Comparison of ENCODE assay signal across 8 cellular contexts in genomic region chr1:154183045-154183968, GRCh38. TPM values are rescaled to one million over a fixed set of nuclear protein-coding genes. Genes with fewer than 3 reads are reported as not detected.
A peak's percentile ranks its signal among the peaks of the same experiment; 100 is the strongest.
DNase-seq lines count a peak whose midpoint lies in the region; ATAC-seq, FAIRE-seq and TF ChIP-seq lines count a peak whose summit lies in the region.

No MANE protein-coding gene starts in this region.

- peak; percentile 99 for DNase-seq in AG20443 (ENCODE audit: low spot score)
- peak; percentile 99 for DNase-seq in NCI-H460 (ENCODE audit: extremely low read depth, low read depth)
- DNase-seq in activated CD4-positive, alpha-beta T cell treated with anti-CD3 and anti-CD28 coated beads for 1 hour: peak; percentile 90
- peak; percentile 97 for DNase-seq in cerebellum (ENCODE audit: low spot score)
- peak; percentile 99 for DNase-seq in kidney
- DNase-seq in stimulated activated CD4-positive, alpha-beta T cell treated with anti-CD3 and anti-CD28 coated beads, Interleukin-15, amount 100 ng/mL, for 1 hour (ENCODE audit: low read depth in 1 of 2, low spot score in 1 of 2): peak; percentile 84 to 89

- peaks cover 0 to 2% of the 10 kb centered on the region in 2 donors for H3K36me3 ChIP-seq in kidney (ENCODE audit: control insufficient read depth in 1 of 2, insufficient read depth in 2 of 2, low read length in 2 of 2)

- TF ChIP-seq CTCF in kidney (IDR thresholded peaks at IDR 0.05; ENCODE audit: borderline replicate concordance, extremely low read depth, insufficient read depth): no peak

- H3K4me3 ChIP-seq in kidney (ENCODE audit: low read length in 2 of 2): peak overlapping the region; percentile 96

- H3K9ac ChIP-seq in kidney (ENCODE audit: low read length in 2 of 2): peak overlapping the region; percentile 61 to 90

- H3K4me1 ChIP-seq in kidney (ENCODE audit: control insufficient read depth in 1 of 2, insufficient read depth in 1 of 2, low read depth in 1 of 2, low read length in 2 of 2): peaks cover 22 to 31% of the 10 kb centered on the region in 2 donors

- intact Hi-C loops in kidney (cut with DNase I): no loop called here

- peak overlapping the region; percentile 86 to 87 for H3K27ac ChIP-seq in kidney (ENCODE audit: low read depth in 2 of 2, low read length in 2 of 2)

- no peak for FAIRE-seq in kidney (lab: Jason Lieb, UNC)

- peak; percentile 69 for ATAC-seq in GM19043 (IDR thresholded peaks at IDR 0.05; ENCODE audit: low read depth, unreplicated experiment)
- peak; percentile 83 for ATAC-seq in HG03354 (IDR thresholded peaks at IDR 0.05; ENCODE audit: poor library complexity, severe bottlenecking, unreplicated experiment)

- H3K9me3 ChIP-seq in kidney (ENCODE audit: control insufficient read depth in 1 of 2, low read length in 2 of 2): no peaks in the 10 kb centered on the region

RNA-seq across cellular contexts. Expression of gene TPM3, which starts 8.6 kb away (rescaled TPM):
- 476 and 501 TPM in 2 replicates for total RNA-seq in NCI-H460 (2014; rRNA removed; shearing (Covaris generic))
- 577 and 596 TPM in 2 replicates for polyA plus RNA-seq in NCI-H460 (2014; cell fraction: nucleus; rRNA removed)
- total RNA-seq in cerebellum (124 TPM), kidney (315 TPM)
- 156 TPM for polyA plus RNA-seq in kidney (ENCODE audit: insufficient read depth, low read depth, low replicate concordance)

RNA-seq across cellular contexts. Expression of gene CFAP141, which starts 22.8 kb away (rescaled TPM):
- not detected in 2 replicates for total RNA-seq in NCI-H460 (2014; rRNA removed; shearing (Covaris generic))
- polyA plus RNA-seq in NCI-H460 (2014; cell fraction: nucleus; rRNA removed): not detected in 2 replicates
- not detected for total RNA-seq in cerebellum
- total RNA-seq in kidney: not detected
- polyA plus RNA-seq in kidney (ENCODE audit: insufficient read depth, low read depth, low replicate concordance): not detected

RNA-seq across cellular contexts. Expression of gene NUP210L, which starts 28.4 kb away (rescaled TPM):
- total RNA-seq in NCI-H460 (2014; rRNA removed; shearing (Covaris generic)): 0.02 TPM in 1 of 2 replicates, not detected in the other
- not detected in 2 replicates for polyA plus RNA-seq in NCI-H460 (2014; cell fraction: nucleus; rRNA removed)
- total RNA-seq in cerebellum (not detected), kidney (0.06 TPM)
- polyA plus RNA-seq in kidney (ENCODE audit: insufficient read depth, low read depth, low replicate concordance): not detected

RNA-seq across cellular contexts. Expression of gene UBAP2L, which starts 37.4 kb away (rescaled TPM):
- 80.7 and 95.5 TPM in 2 replicates for total RNA-seq in NCI-H460 (2014; rRNA removed; shearing (Covaris generic))
- polyA plus RNA-seq in NCI-H460 (2014; cell fraction: nucleus; rRNA removed): 143 and 179 TPM in 2 replicates
- 84.7 TPM for total RNA-seq in cerebellum
- total RNA-seq in kidney: 131 TPM
- 46.2 TPM for polyA plus RNA-seq in kidney (ENCODE audit: insufficient read depth, low read depth, low replicate concordance)

Comparison
In these comparisons a context has a peak if more than half of its experiments do, and no peak if none do; other contexts are left out.
1. Peak in every context shown above with its lines: DNase-seq, ATAC-seq, H3K4me3 ChIP-seq and H3K27ac ChIP-seq.